ENCODE assay signal across 17 cellular contexts in genomic region chr12:104615048-104615561, GRCh38.
DNase-seq lines count a peak whose midpoint lies in the region; ATAC-seq and TF ChIP-seq lines count a peak whose summit lies in the region.
"Had no signal": no experiment of that assay in that cellular context is flagged by ENCODE, and none has a peak within 500 bp of the region (broad histone marks: within the 10 kb centered on the region; RNA-seq: fewer than 3 reads in every experiment).

No MANE protein-coding gene starts in this region.

- no peak for ATAC-seq in stimulated activated naive CD8-positive, alpha-beta T cell treated with anti-CD3 and anti-CD28 coated beads, Interleukin-15, Interleukin-2, amounts not matched to agents 100 U/mL and 50 U/mL, for 24 hours
- ATAC-seq: activated T-cell treated with anti-CD3 and anti-CD28 coated beads, Interleukin-2, amount 50 U/mL, for 72 hours; Panc1 had no signal

- intact Hi-C loops in vagina (cut with DNase I): no loop called here

- H3K9me3 ChIP-seq in adipocyte (ENCODE audit: control insufficient read depth, low read length) (no peaks in the 10 kb centered on the region), vagina (no peaks in the 10 kb centered on the region)
- H3K9me3 ChIP-seq: prostate gland had no signal

- peaks cover 20% of the 10 kb centered on the region for H3K4me1 ChIP-seq in adipocyte (ENCODE audit: control insufficient read depth, insufficient read depth, low read length)
- H3K4me1 ChIP-seq in vagina: peaks cover 7% of the 10 kb centered on the region
- H3K4me1 ChIP-seq: prostate gland had no signal

- TF ChIP-seq CTCF in fibroblast of the aortic adventitia (IDR thresholded peaks at IDR 0.05; ENCODE audit: insufficient read depth, low read length): no peak
- no peak for TF ChIP-seq CTCF in vagina (IDR thresholded peaks at IDR 0.05)

- H3K27me3 ChIP-seq in adipocyte (replicated peaks; ENCODE audit: control insufficient read depth, insufficient read depth, low read length) (no peaks in the 10 kb centered on the region), vagina (no peaks in the 10 kb centered on the region)
- H3K27me3 ChIP-seq: hepatocyte had no signal

- no peak for DNase-seq in adipocyte (ENCODE audit: low read depth)
- DNase-seq in fibroblast of the aortic adventitia (ENCODE audit: low read depth): peak; percentile 95
- DNase-seq in mucosa of gallbladder (ENCODE audit: low spot score): peak; percentile 61
- DNase-seq in vagina (ENCODE audit: extremely low spot score in 2 of 2): no peak
- DNase-seq in stimulated activated naive CD8-positive, alpha-beta T cell treated with anti-CD3 and anti-CD28 coated beads, Interleukin-15, Interleukin-2, amounts not matched to agents 100 U/mL and 50 U/mL, for 24 hours: no peak
- DNase-seq in T-helper 9 cell: no peak
- no peak for DNase-seq in putamen (ENCODE audit: low spot score)
- DNase-seq: activated CD4-positive, alpha-beta T cell treated with anti-CD3 and anti-CD28 coated beads, Interleukin-2, amount 10 ng/mL, durations not matched to agents 24 days and 14 days; activated T-cell treated with anti-CD3 and anti-CD28 coated beads, Interleukin-2, amount 50 U/mL, for 72 hours; IMR-90; midbrain; NCI-H1105 treated with DMSO at 0.1 percent for 48 hours; stimulated activated CD4-positive, alpha-beta T cell treated with anti-CD3 and anti-CD28 coated beads, Interleukin-4, amount 100 ng/mL, for 4 hours; stimulated activated naive CD4-positive, alpha-beta T cell treated with Interleukin-2 at 50 U/mL for 16 hours had no signal

- H3K27ac ChIP-seq in vagina: peak overlapping the region; percentile 51
- H3K27ac ChIP-seq: hepatocyte, prostate gland had no signal

- peak overlapping the region; percentile 36 for H3K4me3 ChIP-seq in adipocyte (ENCODE audit: low read length)
- H3K4me3 ChIP-seq in fibroblast of the aortic adventitia (ENCODE audit: low read depth, low read length): no peak overlapping the region
- no peak overlapping the region for H3K4me3 ChIP-seq in vagina
- H3K4me3 ChIP-seq: hepatocyte, prostate gland had no signal

- TF ChIP-seq POLR2A in vagina (IDR thresholded peaks at IDR 0.05): no peak

- H3K9ac ChIP-seq in adipocyte (ENCODE audit: low read length): peak overlapping the region; percentile 0

- H3K36me3 ChIP-seq in adipocyte (ENCODE audit: control insufficient read depth, insufficient read depth, low read length, severe bottlenecking) (no peaks in the 10 kb centered on the region), vagina (no peaks in the 10 kb centered on the region)
- H3K36me3 ChIP-seq: prostate gland had no signal

Comparison
In these comparisons a context has a peak if more than half of its experiments do, and no peak if none do; other contexts are left out.
1. DNase-seq: peak in fibroblast of the aortic adventitia (single experiment) and mucosa of gallbladder (single experiment); none in adipocyte (single experiment), vagina (0 of 2), stimulated activated naive CD8-positive, alpha-beta T cell treated with anti-CD3 and anti-CD28 coated beads, Interleukin-15, Interleukin-2, amounts not matched to agents 100 U/mL and 50 U/mL, for 24 hours (single experiment), T-helper 9 cell (single experiment) and putamen (single experiment).